Comparison of ENCODE assay signal across 28 cellular contexts in genomic region chr5:170655476-170655875, GRCh38.
"Had no signal": no experiment of that assay in that cellular context is flagged by ENCODE, and none has a peak within 500 bp of the region (broad histone marks: within the 10 kb centered on the region; RNA-seq: fewer than 3 reads in every experiment).

No MANE protein-coding gene starts in this region.

- ATAC-seq: esophagus mucosa; gastrocnemius medialis; left lobe of liver; naive thymus-derived CD4-positive, alpha-beta T cell; sciatic nerve; stimulated activated effector memory CD8-positive, alpha-beta T cell treated with anti-CD3 and anti-CD28 coated beads, Interleukin-12 subunit alpha, Interleukin-12 subunit beta, amount 100 ng/mL, for 72 hours; stimulated activated naive CD8-positive, alpha-beta T cell treated with anti-CD3 and anti-CD28 coated beads, Interleukin-15, amount 100 ng/mL, for 72 hours; upper lobe of right lung had no signal

- H3K9ac ChIP-seq: neural progenitor cell had no signal

- H3K27ac Mint-ChIP-seq: dendritic cell treated with granulocyte-macrophage colony-stimulating factor and Interleukin-4, amounts not matched to agents 40 ng/mL and 50 ng/mL, for 4 days; endodermal cell; memory B cell; naive thymus-derived CD4-positive, alpha-beta T cell; neural progenitor cell; stimulated activated effector memory CD8-positive, alpha-beta T cell treated with anti-CD3 and anti-CD28 coated beads, Interleukin-12 subunit alpha, Interleukin-12 subunit beta, amount 100 ng/mL, for 72 hours; stimulated activated naive CD8-positive, alpha-beta T cell treated with anti-CD3 and anti-CD28 coated beads, Interleukin-15, amount 100 ng/mL, for 72 hours had no signal

- H3K36me3 ChIP-seq: colonic mucosa, gastrocnemius medialis, neural progenitor cell, prostate gland, right atrium auricular region, suprapubic skin, transverse colon, upper lobe of right lung, uterus had no signal

- H3K4me3 ChIP-seq: colonic mucosa, gastrocnemius medialis, lung, neural progenitor cell, prostate gland, right atrium auricular region, smooth muscle cell, suprapubic skin, transverse colon, upper lobe of right lung, uterus had no signal

- H3K9me3 ChIP-seq: colonic mucosa, gastrocnemius medialis, prostate gland, right atrium auricular region, suprapubic skin, transverse colon, upper lobe of right lung, uterus had no signal

- H3K4me1 Mint-ChIP-seq: endodermal cell; memory B cell; naive thymus-derived CD4-positive, alpha-beta T cell; nephron; stimulated activated effector memory CD8-positive, alpha-beta T cell treated with anti-CD3 and anti-CD28 coated beads, Interleukin-12 subunit alpha, Interleukin-12 subunit beta, amount 100 ng/mL, for 72 hours; stimulated activated naive CD8-positive, alpha-beta T cell treated with anti-CD3 and anti-CD28 coated beads, Interleukin-15, amount 100 ng/mL, for 72 hours had no signal

- H3K4me1 ChIP-seq: colonic mucosa, gastrocnemius medialis, prostate gland, right atrium auricular region, suprapubic skin, transverse colon, upper lobe of right lung, uterus had no signal

- H3K27me3 ChIP-seq: colonic mucosa, neural progenitor cell, right atrium auricular region, suprapubic skin, transverse colon, upper lobe of right lung, uterus had no signal

- H3K4me3 Mint-ChIP-seq: dendritic cell treated with granulocyte-macrophage colony-stimulating factor and Interleukin-4, amounts not matched to agents 40 ng/mL and 50 ng/mL, for 4 days; endodermal cell; memory B cell; naive thymus-derived CD4-positive, alpha-beta T cell; nephron; neural progenitor cell; stimulated activated effector memory CD8-positive, alpha-beta T cell treated with anti-CD3 and anti-CD28 coated beads, Interleukin-12 subunit alpha, Interleukin-12 subunit beta, amount 100 ng/mL, for 72 hours; stimulated activated naive CD8-positive, alpha-beta T cell treated with anti-CD3 and anti-CD28 coated beads, Interleukin-15, amount 100 ng/mL, for 72 hours had no signal

- H3K9me3 Mint-ChIP-seq: dendritic cell treated with granulocyte-macrophage colony-stimulating factor and Interleukin-4, amounts not matched to agents 40 ng/mL and 50 ng/mL, for 4 days; endodermal cell; memory B cell; naive thymus-derived CD4-positive, alpha-beta T cell; nephron; neural progenitor cell; stimulated activated effector memory CD8-positive, alpha-beta T cell treated with anti-CD3 and anti-CD28 coated beads, Interleukin-12 subunit alpha, Interleukin-12 subunit beta, amount 100 ng/mL, for 72 hours; stimulated activated naive CD8-positive, alpha-beta T cell treated with anti-CD3 and anti-CD28 coated beads, Interleukin-15, amount 100 ng/mL, for 72 hours had no signal

- H2AFZ ChIP-seq: neural progenitor cell had no signal

- H3K36me3 Mint-ChIP-seq: memory B cell; naive thymus-derived CD4-positive, alpha-beta T cell; neural progenitor cell; stimulated activated effector memory CD8-positive, alpha-beta T cell treated with anti-CD3 and anti-CD28 coated beads, Interleukin-12 subunit alpha, Interleukin-12 subunit beta, amount 100 ng/mL, for 72 hours had no signal

- DNase-seq: colonic mucosa; effector CD8-positive, alpha-beta T cell; endodermal cell; foreskin fibroblast; gastrocnemius medialis; kidney; naive thymus-derived CD4-positive, alpha-beta T cell; stimulated activated CD4-positive, alpha-beta T cell treated with anti-CD3 and anti-CD28 coated beads, Interleukin-12 subunit alpha, Interleukin-12 subunit beta, amount 100 ng/mL, for 4 hours; stimulated activated CD4-positive, alpha-beta T cell treated with anti-CD3 and anti-CD28 coated beads, Interleukin-2, amount 100 ng/mL, for 24 hours; stimulated activated CD4-positive, alpha-beta T cell treated with anti-CD3 and anti-CD28 coated beads, Interleukin-4, amount 100 ng/mL, for 24 hours; stimulated activated naive CD8-positive, alpha-beta T cell treated with anti-CD3 and anti-CD28 coated beads, Interleukin-15, amount 100 ng/mL, for 72 hours; transverse colon; upper lobe of right lung; uterus had no signal

- H3K4me2 ChIP-seq: neural progenitor cell, smooth muscle cell had no signal

- FAIRE-seq: kidney had no signal

- H3K27ac ChIP-seq: colonic mucosa, epithelial cell of prostate, gastrocnemius medialis, neural progenitor cell, prostate gland, right atrium auricular region, suprapubic skin, transverse colon, upper lobe of right lung, uterus had no signal
